ENCODE assay signal across 14 cellular contexts in the genomic region with DNA sequence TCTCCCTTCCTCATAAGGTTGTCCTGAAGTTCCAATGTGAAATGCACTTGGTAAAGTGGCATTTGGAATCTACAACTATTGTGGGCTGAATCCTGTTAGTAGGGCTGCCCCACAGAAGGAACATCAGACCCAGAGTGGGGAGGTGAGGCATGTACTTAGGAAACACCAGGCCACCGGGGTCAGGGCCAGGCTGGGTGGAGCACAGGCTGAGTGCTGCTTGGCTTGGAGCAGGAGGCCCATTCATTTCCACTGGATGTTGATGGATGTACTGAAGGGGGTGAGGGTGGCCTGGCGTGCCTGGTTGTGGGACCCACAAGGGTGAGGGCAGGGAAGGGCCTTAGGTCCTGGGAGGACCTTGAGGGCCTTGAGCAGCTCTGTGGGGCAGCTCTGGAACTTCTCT. TPM values are rescaled to one million over a fixed set of nuclear protein-coding genes. Genes with fewer than 3 reads are reported as not detected.
DNase-seq lines count a peak whose midpoint lies in the region; ATAC-seq and TF ChIP-seq lines count a peak whose summit lies in the region.
"Had no signal": no experiment of that assay in that cellular context is flagged by ENCODE, and none has a peak within 500 bp of the region (broad histone marks: within the 10 kb centered on the region; RNA-seq: fewer than 3 reads in every experiment).

No MANE protein-coding gene starts in this region.

- TF ChIP-seq CTCF in SU-DHL-6 (IDR thresholded peaks at IDR 0.05; ENCODE audit: insufficient read depth, low read length, poor library complexity, severe bottlenecking) = no peak
- no peak for TF ChIP-seq CTCF in glutamatergic neuron (IDR thresholded peaks at IDR 0.05; ENCODE audit: partially characterized antibody, unreplicated experiment)

- no peaks in the 10 kb centered on the region for H3K36me3 ChIP-seq in SU-DHL-6 (ENCODE audit: low read length)
- H3K36me3 ChIP-seq in muscle layer of duodenum (ENCODE audit: control insufficient read depth in 1 of 2, insufficient read depth in 2 of 2, low read length in 2 of 2) = no peaks in the 10 kb centered on the region
- H3K36me3 ChIP-seq: SJCRH30 had no signal

- no peak for ATAC-seq in SK-N-SH treated with all-trans-retinoic acid at 6 μM for 48 hours

- no peaks in the 10 kb centered on the region for H3K9me3 ChIP-seq in SU-DHL-6 (ENCODE audit: insufficient read depth, low read length)
- H3K9me3 ChIP-seq in muscle layer of duodenum (ENCODE audit: control insufficient read depth in 1 of 2, low read length in 2 of 2) = no peaks in the 10 kb centered on the region
- H3K9me3 ChIP-seq: SJCRH30 had no signal

- H3K9me2 ChIP-seq in SU-DHL-6 (replicated peaks; ENCODE audit: insufficient read depth, low read length) = no peaks in the 10 kb centered on the region

- peak overlapping the region; percentile 9; the same call in 1 of the 2 replicates for H3K9ac ChIP-seq in SU-DHL-6 (ENCODE audit: low read length)

- H3K4me3 Mint-ChIP-seq in glutamatergic neuron (ENCODE audit: unreplicated experiment) = peak overlapping the region; percentile 57
- H3K4me3 Mint-ChIP-seq: activated naive CD4-positive, alpha-beta T cell treated with anti-CD3 and anti-CD28 coated beads, Interleukin-2, amount 10 ng/mL, durations not matched to agents 7 days and 5 days had no signal

- H3K4me1 Mint-ChIP-seq in glutamatergic neuron (ENCODE audit: low read depth, unreplicated experiment) = peaks cover 42% of the 10 kb centered on the region
- H3K4me1 Mint-ChIP-seq: activated naive CD4-positive, alpha-beta T cell treated with anti-CD3 and anti-CD28 coated beads, Interleukin-2, amount 10 ng/mL, durations not matched to agents 7 days and 5 days had no signal

- peak overlapping the region; percentile 62 for H3K27ac ChIP-seq in SU-DHL-6 (ENCODE audit: low read depth, low read length)
- H3K27ac ChIP-seq in muscle layer of duodenum (ENCODE audit: low read length) = peak overlapping the region; percentile 70
- peak overlapping the region; percentile 72 for H3K27ac ChIP-seq in substantia nigra (ENCODE audit: low read depth, low read length, poor library complexity, severe bottlenecking)
- H3K27ac ChIP-seq: C4-2B, SJCRH30, VCaP had no signal

- H4K20me1 ChIP-seq in SU-DHL-6 (ENCODE audit: low read depth, low read length) = peaks cover 9% of the 10 kb centered on the region; the same call in 1 of the 2 replicates

- peaks cover 92% of the 10 kb centered on the region for H3K79me2 ChIP-seq in SU-DHL-6 (ENCODE audit: insufficient read depth, low read length)

- DNase-seq in glutamatergic neuron (no peak), substantia nigra (lab: John Stamatoyannopoulos, UW) (no peak), SHP77 treated with DMSO at 0.1 percent for 48 hours (lab: John Stamatoyannopoulos, UW) (no peak), HuH-7.5 (ENCODE audit: low spot score) (no peak), DMS153 treated with DMSO at 0.1 percent for 48 hours (lab: John Stamatoyannopoulos, UW; ENCODE audit: unreplicated experiment) (no peak)
- DNase-seq: activated naive CD4-positive, alpha-beta T cell treated with anti-CD3 and anti-CD28 coated beads, Interleukin-2, amount 10 ng/mL, durations not matched to agents 7 days and 5 days; central memory CD4-positive, alpha-beta T cell; erythroblast had no signal

- H3K27ac Mint-ChIP-seq in glutamatergic neuron (ENCODE audit: unreplicated experiment) = peak overlapping the region; percentile 97

- H3K9me3 Mint-ChIP-seq in glutamatergic neuron (ENCODE audit: unreplicated experiment) = peaks cover 2% of the 10 kb centered on the region
- H3K9me3 Mint-ChIP-seq: activated naive CD4-positive, alpha-beta T cell treated with anti-CD3 and anti-CD28 coated beads, Interleukin-2, amount 10 ng/mL, durations not matched to agents 7 days and 5 days had no signal

- H3K4me2 ChIP-seq in SU-DHL-6 (ENCODE audit: low read depth, low read length, poor library complexity, severe bottlenecking) = no peak overlapping the region

- H3K27me3 Mint-ChIP-seq in glutamatergic neuron (ENCODE audit: unreplicated experiment) = peaks cover 6% of the 10 kb centered on the region

- no peak overlapping the region for H3K4me3 ChIP-seq in SU-DHL-6 (ENCODE audit: insufficient read depth, low read length, poor library complexity, severe bottlenecking)
- no peak overlapping the region for H3K4me3 ChIP-seq in muscle layer of duodenum (ENCODE audit: low read depth in 1 of 2, low read length in 2 of 2)
- H3K4me3 ChIP-seq: SJCRH30 had no signal

- no peak overlapping the region for H2AFZ ChIP-seq in SU-DHL-6 (ENCODE audit: low read depth, low read length, severe bottlenecking)

- H3K27me3 ChIP-seq in SU-DHL-6 (ENCODE audit: low read length) = no peaks in the 10 kb centered on the region
- H3K27me3 ChIP-seq in muscle layer of duodenum (ENCODE audit: low read depth, low read length) = no peaks in the 10 kb centered on the region
- H3K27me3 ChIP-seq: SJCRH30 had no signal

- H3F3A ChIP-seq in SU-DHL-6 (ENCODE audit: insufficient read depth) = peaks cover 17% of the 10 kb centered on the region; the same call in 1 of the 2 replicates

- H3K36me3 Mint-ChIP-seq in glutamatergic neuron (ENCODE audit: unreplicated experiment) = no peaks in the 10 kb centered on the region
- H3K36me3 Mint-ChIP-seq: activated naive CD4-positive, alpha-beta T cell treated with anti-CD3 and anti-CD28 coated beads, Interleukin-2, amount 10 ng/mL, durations not matched to agents 7 days and 5 days had no signal

- H3K4me1 ChIP-seq in muscle layer of duodenum (ENCODE audit: control insufficient read depth in 1 of 2, insufficient read depth in 2 of 2, low read length in 2 of 2) = peaks cover 20 to 60% of the 10 kb centered on the region in 2 donors

TF ChIP-seq in SK-N-SH treated with all-trans-retinoic acid at 6 μM for 48 hours, 23 proteins besides CTCF, POLR2A, EP300 and RAD21 (continues in another document):
- no peak for TF ChIP-seq ZC3H10 (CRISPR knock-in tag; IDR thresholded peaks at IDR 0.05)
- no peak for TF ChIP-seq ZFP30 (CRISPR knock-in tag; IDR thresholded peaks at IDR 0.05)
- no peak for TF ChIP-seq TOX (CRISPR knock-in tag; IDR thresholded peaks at IDR 0.05; ENCODE audit: borderline replicate concordance)
- no peak for TF ChIP-seq BACH2 (CRISPR knock-in tag; IDR thresholded peaks at IDR 0.05; ENCODE audit: borderline replicate concordance)
- TF ChIP-seq SNAI2 (CRISPR knock-in tag; IDR thresholded peaks at IDR 0.05) = no peak
- TF ChIP-seq ESRRG (CRISPR knock-in tag; IDR thresholded peaks at IDR 0.05) = no peak
- TF ChIP-seq, protein P1, sequence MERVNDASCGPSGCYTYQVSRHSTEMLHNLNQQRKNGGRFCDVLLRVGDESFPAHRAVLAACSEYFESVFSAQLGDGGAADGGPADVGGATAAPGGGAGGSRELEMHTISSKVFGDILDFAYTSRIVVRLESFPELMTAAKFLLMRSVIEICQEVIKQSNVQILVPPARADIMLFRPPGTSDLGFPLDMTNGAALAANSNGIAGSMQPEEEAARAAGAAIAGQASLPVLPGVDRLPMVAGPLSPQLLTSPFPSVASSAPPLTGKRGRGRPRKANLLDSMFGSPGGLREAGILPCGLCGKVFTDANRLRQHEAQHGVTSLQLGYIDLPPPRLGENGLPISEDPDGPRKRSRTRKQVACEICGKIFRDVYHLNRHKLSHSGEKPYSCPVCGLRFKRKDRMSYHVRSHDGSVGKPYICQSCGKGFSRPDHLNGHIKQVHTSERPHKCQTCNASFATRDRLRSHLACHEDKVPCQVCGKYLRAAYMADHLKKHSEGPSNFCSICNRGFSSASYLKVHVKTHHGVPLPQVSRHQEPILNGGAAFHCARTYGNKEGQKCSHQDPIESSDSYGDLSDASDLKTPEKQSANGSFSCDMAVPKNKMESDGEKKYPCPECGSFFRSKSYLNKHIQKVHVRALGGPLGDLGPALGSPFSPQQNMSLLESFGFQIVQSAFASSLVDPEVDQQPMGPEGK (CRISPR knock-in tag; IDR thresholded peaks at IDR 0.05; ENCODE audit: borderline replicate concordance) = no peak
- TF ChIP-seq, protein P2, sequence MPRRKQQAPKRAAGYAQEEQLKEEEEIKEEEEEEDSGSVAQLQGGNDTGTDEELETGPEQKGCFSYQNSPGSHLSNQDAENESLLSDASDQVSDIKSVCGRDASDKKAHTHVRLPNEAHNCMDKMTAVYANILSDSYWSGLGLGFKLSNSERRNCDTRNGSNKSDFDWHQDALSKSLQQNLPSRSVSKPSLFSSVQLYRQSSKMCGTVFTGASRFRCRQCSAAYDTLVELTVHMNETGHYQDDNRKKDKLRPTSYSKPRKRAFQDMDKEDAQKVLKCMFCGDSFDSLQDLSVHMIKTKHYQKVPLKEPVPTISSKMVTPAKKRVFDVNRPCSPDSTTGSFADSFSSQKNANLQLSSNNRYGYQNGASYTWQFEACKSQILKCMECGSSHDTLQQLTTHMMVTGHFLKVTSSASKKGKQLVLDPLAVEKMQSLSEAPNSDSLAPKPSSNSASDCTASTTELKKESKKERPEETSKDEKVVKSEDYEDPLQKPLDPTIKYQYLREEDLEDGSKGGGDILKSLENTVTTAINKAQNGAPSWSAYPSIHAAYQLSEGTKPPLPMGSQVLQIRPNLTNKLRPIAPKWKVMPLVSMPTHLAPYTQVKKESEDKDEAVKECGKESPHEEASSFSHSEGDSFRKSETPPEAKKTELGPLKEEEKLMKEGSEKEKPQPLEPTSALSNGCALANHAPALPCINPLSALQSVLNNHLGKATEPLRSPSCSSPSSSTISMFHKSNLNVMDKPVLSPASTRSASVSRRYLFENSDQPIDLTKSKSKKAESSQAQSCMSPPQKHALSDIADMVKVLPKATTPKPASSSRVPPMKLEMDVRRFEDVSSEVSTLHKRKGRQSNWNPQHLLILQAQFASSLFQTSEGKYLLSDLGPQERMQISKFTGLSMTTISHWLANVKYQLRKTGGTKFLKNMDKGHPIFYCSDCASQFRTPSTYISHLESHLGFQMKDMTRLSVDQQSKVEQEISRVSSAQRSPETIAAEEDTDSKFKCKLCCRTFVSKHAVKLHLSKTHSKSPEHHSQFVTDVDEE (CRISPR knock-in tag; IDR thresholded peaks at IDR 0.05) = no peak
- TF ChIP-seq ARNTL (CRISPR knock-in tag; IDR thresholded peaks at IDR 0.05; ENCODE audit: borderline replicate concordance, low read depth) = no peak
- no peak for TF ChIP-seq ZNF8 (CRISPR knock-in tag; IDR thresholded peaks at IDR 0.05)
- no peak for TF ChIP-seq ZFP3 (CRISPR knock-in tag; IDR thresholded peaks at IDR 0.05)
- no peak for TF ChIP-seq ZNF70 (CRISPR knock-in tag; IDR thresholded peaks at IDR 0.05)
- no peak for TF ChIP-seq TCF4 (CRISPR knock-in tag; IDR thresholded peaks at IDR 0.05; ENCODE audit: borderline replicate concordance)
- TF ChIP-seq ZNF565 (CRISPR knock-in tag; conservative IDR thresholded peaks at IDR 0.05; ENCODE audit: low read depth) = no peak

RNA-seq across cellular contexts. Expression of a gene that starts 30.8 kb away (rescaled TPM):
- total RNA-seq in glutamatergic neuron (ENCODE audit: unreplicated experiment) = 15.5 TPM
